24 cellular contexts compared by ENCODE assay signal in the genomic region with DNA sequence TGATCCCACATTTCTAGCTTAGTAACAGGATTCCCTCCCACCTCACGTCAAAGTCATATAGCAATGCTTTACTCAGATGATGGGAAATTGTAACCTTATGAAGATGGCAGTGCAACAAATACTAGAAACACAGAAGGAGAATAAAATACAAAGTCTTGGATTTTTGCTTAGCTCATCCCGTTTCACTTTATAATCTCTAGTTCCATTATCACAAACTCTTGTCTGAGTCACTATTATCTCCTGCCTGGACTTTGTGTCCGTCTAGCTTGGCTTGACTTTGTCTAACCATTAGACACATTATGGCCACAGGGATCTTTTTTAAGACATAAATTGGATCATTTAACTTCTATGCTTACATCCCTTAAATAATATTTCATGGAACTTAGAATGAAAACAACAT.
DNase-seq lines count a peak whose midpoint lies in the region; ATAC-seq, FAIRE-seq and TF ChIP-seq lines count a peak whose summit lies in the region.
"Had no signal": no experiment of that assay in that cellular context is flagged by ENCODE, and none has a peak within 500 bp of the region (broad histone marks: within the 10 kb centered on the region; RNA-seq: fewer than 3 reads in every experiment).

No MANE protein-coding gene starts in this region.

- no peak overlapping the region for H2AFZ ChIP-seq in HepG2 (ENCODE audit: low read length)
- H2AFZ ChIP-seq in hepatocyte = no peak overlapping the region
- H2AFZ ChIP-seq: GM23248 had no signal

- TF ChIP-seq CTCF in HepG2 (CRISPR knock-in tag; IDR thresholded peaks at IDR 0.05) (no peak), right lobe of liver (IDR thresholded peaks at IDR 0.05) (no peak), hepatocyte (IDR thresholded peaks at IDR 0.05; ENCODE audit: poor library complexity) (no peak)

- CTCF ChIA-PET in HepG2 (lab: Yijun Ruan, JAX; ENCODE audit: low intra/inter-chr PET ratio, low total read pairs) = no interaction called here

- no peaks in the 10 kb centered on the region for H3K27me3 ChIP-seq in HepG2 (ENCODE audit: control insufficient read depth in 1 of 2, insufficient read depth in 2 of 2, low read length in 2 of 2)
- no peaks in the 10 kb centered on the region for H3K27me3 ChIP-seq in right lobe of liver
- H3K27me3 ChIP-seq in hepatocyte = no peaks in the 10 kb centered on the region
- H3K27me3 ChIP-seq: BE2C; BLaER1 treated with 17β-estradiol and CSF1 and Interleukin-3, amounts not matched to agents 10 nM and 100 nM had no signal

- no peaks in the 10 kb centered on the region for H4K20me1 ChIP-seq in HepG2 (ENCODE audit: insufficient read depth, low read length)
- no peaks in the 10 kb centered on the region for H4K20me1 ChIP-seq in hepatocyte (ENCODE audit: insufficient read depth, poor library complexity, severe bottlenecking)
- H4K20me1 ChIP-seq: BLaER1 treated with 17β-estradiol and CSF1 and Interleukin-3, amounts not matched to agents 10 nM and 100 nM had no signal

- H3K4me2 ChIP-seq in HepG2 (ENCODE audit: low read depth, low read length) (no peak overlapping the region), hepatocyte (no peak overlapping the region)
- H3K4me2 ChIP-seq: BLaER1 treated with 17β-estradiol and CSF1 and Interleukin-3, amounts not matched to agents 10 nM and 100 nM had no signal

- H3K4me1 ChIP-seq in HepG2 (ENCODE audit: insufficient read depth, low read length) (no peaks in the 10 kb centered on the region), right lobe of liver (no peaks in the 10 kb centered on the region), hepatocyte (ENCODE audit: insufficient read depth) (no peaks in the 10 kb centered on the region)
- H3K4me1 ChIP-seq: BE2C; BLaER1 treated with 17β-estradiol and CSF1 and Interleukin-3, amounts not matched to agents 10 nM and 100 nM had no signal

- no peak overlapping the region for H3K9ac ChIP-seq in HepG2 (ENCODE audit: insufficient read depth, low read depth, low read length)
- H3K9ac ChIP-seq: BLaER1 treated with 17β-estradiol and CSF1 and Interleukin-3, amounts not matched to agents 10 nM and 100 nM; GM23248 had no signal

- intact Hi-C loops in HepG2 (cut with micrococcal nuclease; ENCODE audit: unreplicated experiment) (no loop called here), right lobe of liver (cut with DNase I) (no loop called here)

- POLR2A ChIA-PET in HepG2 (lab: Yijun Ruan, JAX) = no interaction called here

- H3K4me3 ChIP-seq in HepG2 (replicated peaks in 1 of 3; ENCODE audit: insufficient read depth in 1 of 3, low read depth in 2 of 3, low read length in 3 of 3) (no peak overlapping the region), right lobe of liver (no peak overlapping the region), hepatocyte (no peak overlapping the region)
- H3K4me3 ChIP-seq: BLaER1 treated with 17β-estradiol and CSF1 and Interleukin-3, amounts not matched to agents 10 nM and 100 nM; GM23248 had no signal

- in situ Hi-C loops in HepG2 (cut with HindIII; ENCODE audit: extremely low pct_ligation_motif_present, low pct_unique_long_range_greater_than_20kb) = loop anchor here (25.0 kb wide), 1 partner anchor 1489 kb away; no protein-coding TSS in a partner anchor

- no peak for TF ChIP-seq EP300 in HepG2 (IDR thresholded peaks at IDR 0.05; ENCODE audit: low read depth in 2 of 2, low read length in 2 of 2)
- TF ChIP-seq EP300 in HepG2 (CRISPR knock-in tag; IDR thresholded peaks at IDR 0.05; ENCODE audit: borderline replicate concordance) = no peak

- no peak for TF ChIP-seq RAD21 in HepG2 (CRISPR knock-in tag; IDR thresholded peaks at IDR 0.05)

- ATAC-seq in HepG2 (no peak), right lobe of liver (no peak), GM18511 (IDR thresholded peaks at IDR 0.05; ENCODE audit: unreplicated experiment) (no peak)
- ATAC-seq: HCT116 had no signal

- H3K79me2 ChIP-seq in HepG2 (ENCODE audit: insufficient read depth, low read length) (no peaks in the 10 kb centered on the region), hepatocyte (no peaks in the 10 kb centered on the region)

- no peaks in the 10 kb centered on the region for H3K9me3 ChIP-seq in HepG2 (ENCODE audit: low read length)
- no peaks in the 10 kb centered on the region for H3K9me3 ChIP-seq in right lobe of liver
- H3K9me3 ChIP-seq in hepatocyte (ENCODE audit: low read depth) = no peaks in the 10 kb centered on the region
- H3K9me3 ChIP-seq: BE2C; BLaER1 treated with 17β-estradiol and CSF1 and Interleukin-3, amounts not matched to agents 10 nM and 100 nM had no signal

- FAIRE-seq in HepG2 (lab: Jason Lieb, UNC) = no peak
- FAIRE-seq: A204.1, GM12891, GM18507 had no signal

- no peak for DNase-seq in HepG2 (ENCODE audit: low spot score)
- DNase-seq in right lobe of liver = no peak
- peak; percentile 33 for DNase-seq in OCI-M1 (lab: John Stamatoyannopoulos, UW)
- peak; percentile 4 for DNase-seq in hepatocyte (ENCODE audit: low spot score)
- DNase-seq in NK-92 (lab: John Stamatoyannopoulos, UW; ENCODE audit: unreplicated experiment) = no peak
- DNase-seq in mesenteric fat pad (ENCODE audit: low spot score) = no peak
- no peak for DNase-seq in GOT3 (lab: John Stamatoyannopoulos, UW)
- DNase-seq: AML-193; BE2C; CD4-positive, alpha-beta T cell; CD8-positive, alpha-beta memory T cell; DMS 273 treated with DMSO at 0.1 percent for 48 hours; DMS79; EL; GDM1; GM23248; H9 had no signal

- no peaks in the 10 kb centered on the region for H3K9me2 ChIP-seq in hepatocyte (replicated peaks; ENCODE audit: insufficient read depth)

- H3K27ac ChIP-seq in HepG2 (ENCODE audit: extremely low read length, insufficient read depth, low read length) = no peak overlapping the region
- H3K27ac ChIP-seq in right lobe of liver = no peak overlapping the region
- H3K27ac ChIP-seq in hepatocyte = no peak overlapping the region
- H3K27ac ChIP-seq: 22Rv1; BLaER1 treated with 17β-estradiol and CSF1 and Interleukin-3, amounts not matched to agents 10 nM and 100 nM; GM23248 had no signal

- 5% methylated on average over 3 of the region's 3 CpGs for WGBS in HepG2 (ENCODE audit: low lambda C conversion rate)
- WGBS in right lobe of liver (ENCODE audit: insufficient coverage, low coverage, low lambda C conversion rate, missing lambda C conversion rate) = 42% methylated on average over 3 of the region's 3 CpGs
- WGBS in hepatocyte (ENCODE audit: low lambda C conversion rate, missing lambda C conversion rate) = 65% methylated on average over 3 of the region's 3 CpGs

- BruUV-seq in HepG2 (replicated peaks; lab: Mats Ljungman, UMichigan) = no TSS peak

- no peak for TF ChIP-seq POLR2A in HepG2 (IDR thresholded peaks at IDR 0.05; ENCODE audit: insufficient read depth in 1 of 2, low read depth in 2 of 2, low read length in 2 of 2)
- no peak for TF ChIP-seq POLR2A in right lobe of liver (IDR thresholded peaks at IDR 0.05)

- no peaks in the 10 kb centered on the region for H3K36me3 ChIP-seq in HepG2 (replicated peaks in 1 of 2; ENCODE audit: control insufficient read depth in 1 of 2, insufficient read depth in 2 of 2, low read length in 2 of 2)
- no peaks in the 10 kb centered on the region for H3K36me3 ChIP-seq in right lobe of liver
- no peaks in the 10 kb centered on the region for H3K36me3 ChIP-seq in hepatocyte (replicated peaks; ENCODE audit: insufficient read depth, low read depth)
- H3K36me3 ChIP-seq: BE2C; BLaER1 treated with 17β-estradiol and CSF1 and Interleukin-3, amounts not matched to agents 10 nM and 100 nM had no signal

TF ChIP-seq in HepG2, 621 proteins besides CTCF, POLR2A, EP300 and RAD21:
- 0 out of 2 replicates have a peak, but pooled peaks have one; percentile 31 for TF ChIP-seq MAFF (IDR thresholded peaks at IDR 0.05; ENCODE audit: low read depth, low read length)
- peak; percentile 7 to 59; a peak in 2 of 4 replicates for TF ChIP-seq MAFK (conservative IDR thresholded peaks at IDR 0.05 in 1 of 2, IDR thresholded peaks at IDR 0.05 in 1 of 2; ENCODE audit: low read length in 2 of 2)
- TF ChIP-seq HDAC2 (CRISPR knock-in tag; IDR thresholded peaks at IDR 0.05) = no peak

Comparison
In these comparisons a context has a peak if more than half of its experiments do, and no peak if none do; other contexts are left out.
1. DNase-seq: peak in OCI-M1 (single experiment) and hepatocyte (single experiment); none in HepG2 (single experiment), right lobe of liver (0 of 3), NK-92 (single experiment), mesenteric fat pad (single experiment) and GOT3 (single experiment).